Comparison of ENCODE assay signal across 27 cellular contexts in the genomic region with DNA sequence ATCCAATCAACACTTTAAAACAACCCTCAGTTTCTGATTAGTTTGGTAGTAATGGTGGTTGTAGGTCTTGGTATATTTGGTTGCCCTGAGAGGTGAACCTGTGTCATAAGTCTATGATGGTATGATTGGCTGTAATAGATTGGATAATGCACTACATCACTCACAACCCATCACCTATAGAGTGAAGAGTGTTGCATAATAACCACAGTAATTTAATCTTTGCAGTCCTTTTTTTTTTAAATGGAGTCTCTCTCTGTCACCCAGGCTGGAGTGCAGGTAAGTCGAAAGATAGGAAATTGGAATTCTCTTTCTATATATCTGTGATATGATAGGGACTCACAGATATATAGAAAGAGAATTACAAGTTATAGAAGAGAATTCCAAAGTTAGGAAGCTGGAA.
"Had no signal": no experiment of that assay in that cellular context is flagged by ENCODE, and none has a peak within 500 bp of the region (broad histone marks: within the 10 kb centered on the region; RNA-seq: fewer than 3 reads in every experiment).

No MANE protein-coding gene starts in this region.

- H3K27me3 ChIP-seq: ascending aorta had no signal

- H3K36me3 ChIP-seq: ascending aorta had no signal

- DNase-seq: activated B cell treated with CpG ODN at 0.5 μM for 24 hours; activated CD4-positive, alpha-beta memory T cell treated with anti-CD3 and anti-CD28 coated beads for 36 hours; activated CD4-positive, alpha-beta T cell treated with anti-CD3 and anti-CD28 coated beads for 4 hours; activated CD4-positive, alpha-beta T cell treated with anti-CD3 and anti-CD28 coated beads, Interleukin-2, amount 10 ng/mL, durations not matched to agents 24 days and 14 days; activated CD4-positive, alpha-beta T cell treated with anti-CD3 and anti-CD28 coated beads, Interleukin-2, amount 50 U/mL, for 1 hour; activated CD4-positive, alpha-beta T cell treated with anti-CD3 and anti-CD28 coated beads, Interleukin-2, amount 50 U/mL, for 4 hours; activated CD4-positive, CD25-positive, alpha-beta regulatory T cell treated with anti-CD3 and anti-CD28 coated beads, Interleukin-2, amount 50 U/mL, for 72 hours; activated CD8-positive, alpha-beta memory T cell treated with anti-CD3 and anti-CD28 coated beads, Interleukin-2, amount 50 U/mL, for 4 hours; activated CD8-positive, alpha-beta T cell treated with anti-CD3 and anti-CD28 coated beads for 36 hours; activated effector memory CD4-positive, alpha-beta T cell treated with anti-CD3 and anti-CD28 coated beads, Interleukin-2, amount 50 U/mL, for 16 hours; activated gamma-delta T cell treated with Interleukin-2 at 50 U/mL for 16 hours; activated naive CD4-positive, alpha-beta T cell treated with anti-CD3 and anti-CD28 coated beads, Interleukin-2, amount 10 ng/mL, durations not matched to agents 7 days and 5 days; activated naive CD4-positive, alpha-beta T cell treated with Interleukin-2 at 50 U/mL for 16 hours; activated naive CD8-positive, alpha-beta T cell treated with anti-CD3 and anti-CD28 coated beads, Interleukin-2, amount 10 ng/mL, durations not matched to agents 7 days and 5 days; activated naive CD8-positive, alpha-beta T cell treated with anti-CD3 and anti-CD28 coated beads, Interleukin-2, amount 50 U/mL, for 24 hours; activated T-cell treated with anti-CD3 and anti-CD28 coated beads for 4 hours; activated T-cell treated with anti-CD3 and anti-CD28 coated beads, Interleukin-2, amount 50 U/mL, for 1 hour; activated T-cell treated with anti-CD3 and anti-CD28 coated beads, Interleukin-2, amount 50 U/mL, for 4 hours; activated T-cell treated with anti-CD3 and anti-CD28 coated beads, Interleukin-2, amount 50 U/mL, for 72 hours; amygdala; anterior cingulate cortex; central memory CD4-positive, alpha-beta T cell; T-helper 1 cell; T-helper 2 cell; T-helper 9 cell had no signal

- H3K4me3 ChIP-seq: ascending aorta had no signal

- H3K27ac ChIP-seq: ascending aorta, VCaP had no signal

- H3K9me3 ChIP-seq: ascending aorta had no signal

- H3K4me1 ChIP-seq: ascending aorta had no signal
